Comparison of ENCODE assay signal across 8 cellular contexts in the genomic region with DNA sequence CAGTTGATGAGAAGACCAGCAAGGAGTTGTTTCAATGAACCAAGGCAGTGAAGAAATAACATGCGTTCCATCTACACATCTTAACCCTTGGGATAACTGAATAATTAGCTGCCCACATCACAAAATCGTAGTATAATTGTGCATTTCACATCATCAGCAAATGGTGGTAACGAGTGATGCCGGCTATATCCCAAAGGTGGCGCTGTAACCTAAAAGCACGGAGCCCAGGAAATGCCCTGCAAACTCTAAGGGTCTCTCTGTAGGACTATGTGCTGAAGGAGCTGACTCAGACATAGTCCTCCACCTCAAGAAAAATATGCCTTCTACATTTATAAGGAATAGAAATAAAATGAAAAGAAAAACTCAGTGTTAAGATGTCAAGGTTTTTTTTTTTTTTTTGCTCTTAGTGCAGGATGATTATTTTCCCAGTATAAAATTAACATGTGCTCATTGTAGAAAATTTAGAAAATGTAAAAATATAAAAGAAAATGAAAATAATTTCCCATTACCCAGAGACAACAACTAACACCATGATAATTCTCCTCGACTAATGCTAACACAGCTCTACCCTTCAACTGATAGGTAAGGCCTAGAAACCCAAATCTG. TPM values are rescaled to one million over a fixed set of nuclear protein-coding genes. Genes with fewer than 3 reads are reported as not detected.
DNase-seq lines count a peak whose midpoint lies in the region; ATAC-seq, FAIRE-seq and TF ChIP-seq lines count a peak whose summit lies in the region.

No MANE protein-coding gene starts in this region.

- 0 out of 3 replicates have a peak, but pooled peaks cover 1% of the 10 kb centered on the region for H3K4me1 ChIP-seq in A549
- peaks cover 4% of the 10 kb centered on the region; the same call in 1 of the 2 replicates for H3K4me1 ChIP-seq in PC-3 (ENCODE audit: insufficient read depth, low read length)
- H3K4me1 ChIP-seq in foreskin keratinocyte = peaks cover 53% of the 10 kb centered on the region
- no peaks in the 10 kb centered on the region for H3K4me1 ChIP-seq in gastroesophageal sphincter

- H3K27me3 ChIP-seq in PC-3 (ENCODE audit: low read length) (no peaks in the 10 kb centered on the region), foreskin keratinocyte (no peaks in the 10 kb centered on the region), gastroesophageal sphincter (no peaks in the 10 kb centered on the region)

- peak; percentile 68 to 81; a peak in 5 of 6 replicates for ATAC-seq in A549
- peak; percentile 53 for ATAC-seq in HG03025 (IDR thresholded peaks at IDR 0.05; ENCODE audit: low FRiP score, unreplicated experiment)
- peak; percentile 59 for ATAC-seq in PC-3
- ATAC-seq in foreskin keratinocyte = peak; percentile 64
- no peak for ATAC-seq in stimulated activated memory B cell treated with anti-CD40 and anti-IgM and Interleukin-4, amounts not matched to agents 10 μg/mL and 1 μg/mL and 100 μg/mL, for 72 hours
- no peak for ATAC-seq in gastroesophageal sphincter

- TF ChIP-seq POLR2A in A549 (IDR thresholded peaks at IDR 0.05; ENCODE audit: low read length) = no peak
- no peak for TF ChIP-seq POLR2A in gastroesophageal sphincter (IDR thresholded peaks at IDR 0.05)

- H3K9ac ChIP-seq in PC-3 (ENCODE audit: low read length) = no peak overlapping the region

- TF ChIP-seq CTCF in A549 (IDR thresholded peaks at IDR 0.05) (peak; percentile 71), GM13976 (IDR thresholded peaks at IDR 0.05; ENCODE audit: borderline replicate concordance, control extremely low read depth, extremely low read depth, insufficient read depth, missing control alignments) (peak; percentile 73), PC-3 (conservative IDR thresholded peaks at IDR 0.05; ENCODE audit: low read depth, low read length) (peak; percentile 76), foreskin keratinocyte (conservative IDR thresholded peaks at IDR 0.05) (peak; percentile 97), gastroesophageal sphincter (IDR thresholded peaks at IDR 0.05) (no peak)

- whole genome bisulfite sequencing in A549 (ENCODE audit: missing lambda C conversion rate) = 11% methylated on average over 7 of the region's 7 CpGs
- WGBS in gastroesophageal sphincter (ENCODE audit: low coverage in 1 of 2), 2 donors = 28 to 31% methylated on average over 7 of the region's 7 CpGs

- in situ Hi-C loops in GM13976 (cut with MboI; ENCODE audit: low sequenced_read_pairs, unreplicated experiment) = loop anchor here (10.0 kb wide), 1 partner anchor 120 kb away; no protein-coding TSS in a partner anchor
- in situ Hi-C loops in G401 (cut with HindIII; ENCODE audit: low sequenced_read_pairs) = no loop called here

- H3K4me1 Mint-ChIP-seq in stimulated activated memory B cell treated with anti-CD40 and anti-IgM and Interleukin-4, amounts not matched to agents 10 μg/mL and 1 μg/mL and 100 μg/mL, for 72 hours = no peaks in the 10 kb centered on the region

- no peaks in the 10 kb centered on the region for H4K20me1 ChIP-seq in PC-3 (ENCODE audit: low read length)

- no peak for TF ChIP-seq EP300 in A549 (IDR thresholded peaks at IDR 0.05)
- TF ChIP-seq EP300 in gastroesophageal sphincter (IDR thresholded peaks at IDR 0.05) = no peak

- POLR2A ChIA-PET in A549 (lab: Yijun Ruan, JAX) (no interaction called here), PC-3 (lab: Charles Lee; ENCODE audit: unreplicated experiment) (no interaction called here)

- H3K27ac ChIP-seq in A549 (no peak overlapping the region), PC-3 (ENCODE audit: low read length) (no peak overlapping the region), foreskin keratinocyte (peak overlapping the region; percentile 82), gastroesophageal sphincter (no peak overlapping the region)

- no peak overlapping the region for H3K4me3 ChIP-seq in A549
- no peak overlapping the region for H3K4me3 ChIP-seq in PC-3 (ENCODE audit: low read length)
- H3K4me3 ChIP-seq in gastroesophageal sphincter = no peak overlapping the region

- H3K36me3 ChIP-seq in PC-3 (ENCODE audit: low read depth, low read length) = no peaks in the 10 kb centered on the region
- no peaks in the 10 kb centered on the region for H3K36me3 ChIP-seq in gastroesophageal sphincter

- BruUV-seq in PC-3 (replicated peaks; lab: Mats Ljungman, UMichigan) = no TSS peak

- H3K36me3 Mint-ChIP-seq in stimulated activated memory B cell treated with anti-CD40 and anti-IgM and Interleukin-4, amounts not matched to agents 10 μg/mL and 1 μg/mL and 100 μg/mL, for 72 hours = no peaks in the 10 kb centered on the region

- no peaks in the 10 kb centered on the region for H3K27me3 Mint-ChIP-seq in stimulated activated memory B cell treated with anti-CD40 and anti-IgM and Interleukin-4, amounts not matched to agents 10 μg/mL and 1 μg/mL and 100 μg/mL, for 72 hours

- H3K9me3 ChIP-seq in A549 = no peaks in the 10 kb centered on the region
- no peaks in the 10 kb centered on the region for H3K9me3 ChIP-seq in PC-3 (ENCODE audit: low read length)
- H3K9me3 ChIP-seq in gastroesophageal sphincter = no peaks in the 10 kb centered on the region

- H3K4me2 ChIP-seq in A549 = no peak overlapping the region
- no peak overlapping the region for H3K4me2 ChIP-seq in PC-3 (ENCODE audit: low read length)

- TF ChIP-seq RAD21 in A549 (conservative IDR thresholded peaks at IDR 0.05 in 1 of 2, IDR thresholded peaks at IDR 0.05 in 1 of 2) = peak; percentile 81 to 84

- CTCF ChIA-PET in A549 (lab: Yijun Ruan, JAX) = interaction anchor here (0.5 to 4.7 kb wide), 44 partner anchors 9 to 426 kb away, joined by 3 to 55 read pairs (median 5); no protein-coding TSS in a partner anchor
- CTCF ChIA-PET in PC-3 (lab: Charles Lee) = interaction anchor here (0.5 to 1.0 kb wide), 2 partner anchors 23 to 88 kb away, joined by 3 read pairs; no protein-coding TSS in a partner anchor

- no peaks in the 10 kb centered on the region for H3F3A ChIP-seq in PC-3 (ENCODE audit: low read length, unreplicated experiment)

- no peak overlapping the region for H2AFZ ChIP-seq in PC-3 (ENCODE audit: low read length)

- no peak overlapping the region for H3K27ac Mint-ChIP-seq in stimulated activated memory B cell treated with anti-CD40 and anti-IgM and Interleukin-4, amounts not matched to agents 10 μg/mL and 1 μg/mL and 100 μg/mL, for 72 hours

- intact Hi-C loops in PC-3 (cut with micrococcal nuclease) = loop anchor here (1.0 to 5.0 kb wide), 4 partner anchors 82 to 427 kb away; no protein-coding TSS in a partner anchor

- H3K79me2 ChIP-seq in PC-3 (ENCODE audit: low read length) = no peaks in the 10 kb centered on the region

- H3K9me2 ChIP-seq in PC-3 (replicated peaks; ENCODE audit: low read length) = no peaks in the 10 kb centered on the region

- H3K9me3 Mint-ChIP-seq in stimulated activated memory B cell treated with anti-CD40 and anti-IgM and Interleukin-4, amounts not matched to agents 10 μg/mL and 1 μg/mL and 100 μg/mL, for 72 hours = no peaks in the 10 kb centered on the region

- no peak overlapping the region for H3K4me3 Mint-ChIP-seq in stimulated activated memory B cell treated with anti-CD40 and anti-IgM and Interleukin-4, amounts not matched to agents 10 μg/mL and 1 μg/mL and 100 μg/mL, for 72 hours

- DNase-seq in A549 (ENCODE audit: low read depth in 1 of 2, low spot score in 1 of 2) = peak; percentile 4 to 42
- DNase-seq in GM13976 (ENCODE audit: low spot score) = peak; percentile 39
- peak; percentile 46 for DNase-seq in PC-3
- DNase-seq in foreskin keratinocyte = peak in 1 of 2 donors; percentile 49
- DNase-seq in G401 (ENCODE audit: low spot score) = no peak

- FAIRE-seq in A549 (lab: Jason Lieb, UNC) = no peak

TF ChIP-seq in A549, 52 proteins besides CTCF, POLR2A, EP300 and RAD21:
- TF ChIP-seq SREBF2 (IDR thresholded peaks at IDR 0.05) (no peak), MAFK (IDR thresholded peaks at IDR 0.05; ENCODE audit: partially characterized antibody) (peak; percentile 64), CBX8 (IDR thresholded peaks at IDR 0.05) (no peak), PHF8 (IDR thresholded peaks at IDR 0.05; ENCODE audit: borderline replicate concordance, low read depth) (no peak), SMC3 (IDR thresholded peaks at IDR 0.05) (peak; percentile 71)
- TF ChIP-seq, protein P1, sequence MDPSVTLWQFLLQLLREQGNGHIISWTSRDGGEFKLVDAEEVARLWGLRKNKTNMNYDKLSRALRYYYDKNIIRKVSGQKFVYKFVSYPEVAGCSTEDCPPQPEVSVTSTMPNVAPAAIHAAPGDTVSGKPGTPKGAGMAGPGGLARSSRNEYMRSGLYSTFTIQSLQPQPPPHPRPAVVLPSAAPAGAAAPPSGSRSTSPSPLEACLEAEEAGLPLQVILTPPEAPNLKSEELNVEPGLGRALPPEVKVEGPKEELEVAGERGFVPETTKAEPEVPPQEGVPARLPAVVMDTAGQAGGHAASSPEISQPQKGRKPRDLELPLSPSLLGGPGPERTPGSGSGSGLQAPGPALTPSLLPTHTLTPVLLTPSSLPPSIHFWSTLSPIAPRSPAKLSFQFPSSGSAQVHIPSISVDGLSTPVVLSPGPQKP (IDR thresholded peaks at IDR 0.05; ENCODE audit: low read depth, low read length) = no peak

RNA-seq across cellular contexts. Expression of a gene that starts 23.1 kb away (rescaled TPM):
- polyA plus RNA-seq in A549 (2011; rRNA removed) (0.01 and 0.03 TPM in 2 replicates), A549 (2017; fragmentation: RNase III; extraction: RNeasy Plus Mini Kit Qiagen cat#74134 plus additional on column Dnase treatment) (0.01 TPM in 1 of 3 replicates, not detected in the others), foreskin keratinocyte (18.4 and 20.3 TPM in 2 replicates)
- 0.01 TPM in 1 of 2 replicates, not detected in the other for polyA plus RNA-seq in A549 (2012; cell fraction: cytosol; rRNA removed)
- polyA plus RNA-seq in A549 (2012; cell fraction: nucleus; rRNA removed) = not detected in 2 replicates
- polyA minus RNA-seq in A549 (2011; rRNA and poly(A)+ RNA removed) = not detected in 2 replicates
- total RNA-seq in PC-3 (2014; rRNA removed) (not detected in 2 replicates), foreskin keratinocyte (73.1 and 102 TPM in 2 replicates), gastroesophageal sphincter (10 to 100 TPM in 1 of 4 donors, 1 to 10 TPM in 1, under 1 TPM in 2; 0.27 to 34.1 (median 1.5) TPM)
- total RNA-seq in G401 (2014; rRNA removed; shearing (Covaris generic)) = not detected in 2 replicates

RNA-seq across cellular contexts. Expression of a gene that starts 47.9 kb away (rescaled TPM):
- polyA plus RNA-seq in A549 (2011; rRNA removed) (0.03 and 0.07 TPM in 2 replicates), A549 (2017; fragmentation: RNase III; extraction: RNeasy Plus Mini Kit Qiagen cat#74134 plus additional on column Dnase treatment) (not detected in 3 replicates), foreskin keratinocyte (not detected in 2 replicates)
- polyA plus RNA-seq in A549 (2012; cell fraction: cytosol; rRNA removed) = not detected in 2 replicates
- polyA plus RNA-seq in A549 (2012; cell fraction: nucleus; rRNA removed) = not detected in 2 replicates
- 0.05 TPM in 1 of 2 replicates, not detected in the other for polyA minus RNA-seq in A549 (2011; rRNA and poly(A)+ RNA removed)
- total RNA-seq in PC-3 (2014; rRNA removed) (0.04 TPM in 1 of 2 replicates, not detected in the other), foreskin keratinocyte (0.04 TPM in 1 of 2 replicates, not detected in the other), gastroesophageal sphincter (not detected)
- total RNA-seq in G401 (2014; rRNA removed; shearing (Covaris generic)) = not detected in 2 replicates

Comparison
In these comparisons a context has a peak if more than half of its experiments do, and no peak if none do; other contexts are left out.
1. ATAC-seq: peak in A549 (2 of 2), HG03025 (single experiment), PC-3 (single experiment) and foreskin keratinocyte (single experiment); none in stimulated activated memory B cell treated with anti-CD40 and anti-IgM and Interleukin-4, amounts not matched to agents 10 μg/mL and 1 μg/mL and 100 μg/mL, for 72 hours (single experiment) and gastroesophageal sphincter (single experiment).
2. CTCF ChIP-seq: peak in A549 (single experiment), GM13976 (single experiment), PC-3 (single experiment) and foreskin keratinocyte (single experiment); none in gastroesophageal sphincter (0 of 4).